19 cellular contexts compared by ENCODE assay signal in genomic region chr9:122206118-122207046, GRCh38. TPM values are rescaled to one million over a fixed set of nuclear protein-coding genes. Genes with fewer than 3 reads are reported as not detected.
A peak's percentile ranks its signal among the peaks of the same experiment; 100 is the strongest.
DNase-seq lines count a peak whose midpoint lies in the region; ATAC-seq and TF ChIP-seq lines count a peak whose summit lies in the region.
"Had no signal": no experiment of that assay in that cellular context is flagged by ENCODE, and none has a peak within 500 bp of the region (broad histone marks: within the 10 kb centered on the region; RNA-seq: fewer than 3 reads in every experiment).

No MANE protein-coding gene starts in this region.

- TF ChIP-seq CTCF in AG09309 (IDR thresholded peaks at IDR 0.05; ENCODE audit: control insufficient read depth, insufficient read depth, low read depth, low read length, missing control alignments) (no peak), MCF 10A (IDR thresholded peaks at IDR 0.05; ENCODE audit: unreplicated experiment) (no peak), lower leg skin (IDR thresholded peaks at IDR 0.05) (no peak)

- H3K4me3 ChIP-seq in AG09309 (ENCODE audit: control insufficient read depth, low read depth, low read length) (no peak overlapping the region), lower leg skin (ENCODE audit: low read depth, poor library complexity, severe bottlenecking) (no peak overlapping the region)

- no peak for ATAC-seq in HG03354 (IDR thresholded peaks at IDR 0.05; ENCODE audit: poor library complexity, severe bottlenecking, unreplicated experiment)

- TF ChIP-seq POLR2A in lower leg skin (IDR thresholded peaks at IDR 0.05) = no peak

- no peak overlapping the region for H3K27ac Mint-ChIP-seq in MCF 10A (ENCODE audit: low read depth, unreplicated experiment)
- H3K27ac Mint-ChIP-seq in activated T-helper 1 cell treated with anti-CD3 and anti-CD28 coated beads, Interleukin-12 subunit alpha, Interleukin-12 subunit beta, Interleukin-2, Interleukin-4 antibody, amounts not matched to agents 30 ng/mL and 10 ng/mL and 1 ng/mL, durations not matched to agents 14 hours and 24 hours and 36 hours = no peak overlapping the region
- H3K27ac Mint-ChIP-seq: B cell, memory B cell had no signal

- no peaks in the 10 kb centered on the region for H3K9me3 Mint-ChIP-seq in MCF 10A (ENCODE audit: unreplicated experiment)
- no peaks in the 10 kb centered on the region for H3K9me3 Mint-ChIP-seq in activated T-helper 1 cell treated with anti-CD3 and anti-CD28 coated beads, Interleukin-12 subunit alpha, Interleukin-12 subunit beta, Interleukin-2, Interleukin-4 antibody, amounts not matched to agents 30 ng/mL and 10 ng/mL and 1 ng/mL, durations not matched to agents 14 hours and 24 hours and 36 hours
- H3K9me3 Mint-ChIP-seq: memory B cell had no signal

- POLR2A ChIA-PET in MCF 10A (lab: Yijun Ruan, JAX) = interaction anchor here (0.7 kb wide), 2 partner anchors 9 to 57 kb away, joined by 3 read pairs; no protein-coding TSS in a partner anchor

- no peaks in the 10 kb centered on the region for H3K36me3 Mint-ChIP-seq in MCF 10A (ENCODE audit: insufficient read depth, unreplicated experiment)
- no peaks in the 10 kb centered on the region for H3K36me3 Mint-ChIP-seq in activated T-helper 1 cell treated with anti-CD3 and anti-CD28 coated beads, Interleukin-12 subunit alpha, Interleukin-12 subunit beta, Interleukin-2, Interleukin-4 antibody, amounts not matched to agents 30 ng/mL and 10 ng/mL and 1 ng/mL, durations not matched to agents 14 hours and 24 hours and 36 hours (ENCODE audit: low read depth)
- H3K36me3 Mint-ChIP-seq: memory B cell had no signal

- H3K4me3 Mint-ChIP-seq in MCF 10A (ENCODE audit: unreplicated experiment) = no peak overlapping the region
- no peak overlapping the region for H3K4me3 Mint-ChIP-seq in activated T-helper 1 cell treated with anti-CD3 and anti-CD28 coated beads, Interleukin-12 subunit alpha, Interleukin-12 subunit beta, Interleukin-2, Interleukin-4 antibody, amounts not matched to agents 30 ng/mL and 10 ng/mL and 1 ng/mL, durations not matched to agents 14 hours and 24 hours and 36 hours
- H3K4me3 Mint-ChIP-seq: B cell, memory B cell had no signal

- no peaks in the 10 kb centered on the region for H3K27me3 Mint-ChIP-seq in MCF 10A (ENCODE audit: insufficient read depth, unreplicated experiment)
- peaks cover 13% of the 10 kb centered on the region for H3K27me3 Mint-ChIP-seq in activated T-helper 1 cell treated with anti-CD3 and anti-CD28 coated beads, Interleukin-12 subunit alpha, Interleukin-12 subunit beta, Interleukin-2, Interleukin-4 antibody, amounts not matched to agents 30 ng/mL and 10 ng/mL and 1 ng/mL, durations not matched to agents 14 hours and 24 hours and 36 hours (ENCODE audit: insufficient read depth)

- no TSS peak for BruUV-seq in MCF 10A (replicated peaks; lab: Mats Ljungman, UMichigan)

- CTCF ChIA-PET in MCF 10A (lab: Yijun Ruan, JAX) = interaction anchor here (0.7 kb wide), 1 partner anchor 83 kb away, joined by 3 read pairs; no protein-coding TSS in a partner anchor

- intact Hi-C loops in MCF 10A (cut with micrococcal nuclease) = no loop called here
- intact Hi-C loops in lower leg skin (cut with DNase I; ENCODE audit: low total_unique reads) = no loop called here
- intact Hi-C loops in activated T-helper 1 cell treated with anti-CD3 and anti-CD28 coated beads, Interleukin-12 subunit alpha, Interleukin-12 subunit beta, Interleukin-2, Interleukin-4 antibody, amounts not matched to agents 30 ng/mL and 10 ng/mL and 1 ng/mL, durations not matched to agents 14 hours and 24 hours and 36 hours (cut with micrococcal nuclease) = no loop called here

- DNase-seq in AG09309 (ENCODE audit: low read depth) (peak; percentile 64), HS-5 (ENCODE audit: low read depth) (peak; percentile 20), MCF 10A (ENCODE audit: unreplicated experiment) (peak; percentile 34), left kidney (ENCODE audit: low read depth, low spot score) (peak; percentile 36), activated gamma-delta T cell (lab: John Stamatoyannopoulos, UW) (no peak), lower leg skin (ENCODE audit: low spot score in 2 of 2) (no peak)
- no peak for DNase-seq in activated T-helper 1 cell treated with anti-CD3 and anti-CD28 coated beads, Interleukin-12 subunit alpha, Interleukin-12 subunit beta, Interleukin-2, Interleukin-4 antibody, amounts not matched to agents 30 ng/mL and 10 ng/mL and 1 ng/mL, durations not matched to agents 14 hours and 24 hours and 36 hours (ENCODE audit: low spot score)
- DNase-seq: activated CD4-positive, CD25-positive, alpha-beta regulatory T cell treated with anti-CD3 and anti-CD28 coated beads, Interleukin-2, amount 50 U/mL, for 72 hours; activated T-cell treated with anti-CD3 and anti-CD28 coated beads, Interleukin-2, amount 50 U/mL, for 1 hour; hippocampal formation; KG1; NCI-H2081; stimulated activated CD4-positive, alpha-beta T cell treated with anti-CD3 and anti-CD28 coated beads, Interleukin-2, amount 100 ng/mL, for 24 hours; stimulated activated naive CD4-positive, alpha-beta T cell had no signal

- H3K4me1 Mint-ChIP-seq in MCF 10A (ENCODE audit: insufficient read depth, unreplicated experiment) = no peaks in the 10 kb centered on the region
- no peaks in the 10 kb centered on the region for H3K4me1 Mint-ChIP-seq in activated T-helper 1 cell treated with anti-CD3 and anti-CD28 coated beads, Interleukin-12 subunit alpha, Interleukin-12 subunit beta, Interleukin-2, Interleukin-4 antibody, amounts not matched to agents 30 ng/mL and 10 ng/mL and 1 ng/mL, durations not matched to agents 14 hours and 24 hours and 36 hours (ENCODE audit: low read depth)
- H3K4me1 Mint-ChIP-seq: B cell, memory B cell had no signal

- 86 to 87% methylated on average over 9 of the region's 9 CpGs for WGBS in lower leg skin, 2 donors

RNA-seq across cellular contexts. Expression of gene LHX6, which starts 22.4 kb away (rescaled TPM):
- total RNA-seq in MCF 10A (2022) (0.26 TPM in 1 of 2 replicates, not detected in the other), lower leg skin (1 to 10 TPM; 2.7 to 6.5 (median 4.4) TPM)
- 0.08 TPM in 1 of 2 replicates, not detected in the other for total RNA-seq in activated T-helper 1 cell treated with anti-CD3 and anti-CD28 coated beads, Interleukin-12 subunit alpha, Interleukin-12 subunit beta, Interleukin-2, Interleukin-4 antibody, amounts not matched to agents 30 ng/mL and 10 ng/mL and 1 ng/mL, durations not matched to agents 14 hours and 24 hours and 36 hours
- total RNA-seq: B cell had no signal

RNA-seq across cellular contexts. Expression of gene MORN5, which starts 46.7 kb away (rescaled TPM):
- total RNA-seq in MCF 10A (2022) = not detected in 2 replicates
- total RNA-seq in lower leg skin = not detected
- total RNA-seq in activated T-helper 1 cell treated with anti-CD3 and anti-CD28 coated beads, Interleukin-12 subunit alpha, Interleukin-12 subunit beta, Interleukin-2, Interleukin-4 antibody, amounts not matched to agents 30 ng/mL and 10 ng/mL and 1 ng/mL, durations not matched to agents 14 hours and 24 hours and 36 hours = not detected in 2 replicates
- total RNA-seq: aorta, B cell, omental fat pad had no signal

RNA-seq across cellular contexts. Expression of gene NDUFA8, which starts 46.8 kb away (rescaled TPM):
- total RNA-seq in MCF 10A (2022) (52.5 and 58.4 TPM in 2 replicates), lower leg skin (10 to 100 TPM; 17.2 to 33.8 (median 28.9) TPM)
- total RNA-seq in activated T-helper 1 cell treated with anti-CD3 and anti-CD28 coated beads, Interleukin-12 subunit alpha, Interleukin-12 subunit beta, Interleukin-2, Interleukin-4 antibody, amounts not matched to agents 30 ng/mL and 10 ng/mL and 1 ng/mL, durations not matched to agents 14 hours and 24 hours and 36 hours = 49.6 and 51.6 TPM in 2 replicates

RNA-seq across cellular contexts. Expression of gene RBM18, which starts 58.3 kb away (rescaled TPM):
- total RNA-seq in MCF 10A (2022) (39.9 and 44.4 TPM in 2 replicates), lower leg skin (10 to 100 TPM; 10.3 to 11.8 (median 11.1) TPM)
- total RNA-seq in activated T-helper 1 cell treated with anti-CD3 and anti-CD28 coated beads, Interleukin-12 subunit alpha, Interleukin-12 subunit beta, Interleukin-2, Interleukin-4 antibody, amounts not matched to agents 30 ng/mL and 10 ng/mL and 1 ng/mL, durations not matched to agents 14 hours and 24 hours and 36 hours = 29.9 and 31.5 TPM in 2 replicates

RNA-seq across cellular contexts. Expression of gene MRRF, which starts 58.3 kb away (rescaled TPM):
- total RNA-seq in MCF 10A (2022) = 73.0 and 90.3 TPM in 2 replicates
- 10 to 100 TPM; 30.8 to 56.3 (median 39.9) TPM for total RNA-seq in lower leg skin
- 58.8 and 66.0 TPM in 2 replicates for total RNA-seq in activated T-helper 1 cell treated with anti-CD3 and anti-CD28 coated beads, Interleukin-12 subunit alpha, Interleukin-12 subunit beta, Interleukin-2, Interleukin-4 antibody, amounts not matched to agents 30 ng/mL and 10 ng/mL and 1 ng/mL, durations not matched to agents 14 hours and 24 hours and 36 hours

Comparison
In these comparisons a context has a peak if more than half of its experiments do, and no peak if none do; other contexts are left out.
1. DNase-seq: peak in AG09309 (single experiment), HS-5 (single experiment), MCF 10A (single experiment) and left kidney (single experiment); none in activated gamma-delta T cell (single experiment), lower leg skin (0 of 2) and activated T-helper 1 cell treated with anti-CD3 and anti-CD28 coated beads, Interleukin-12 subunit alpha, Interleukin-12 subunit beta, Interleukin-2, Interleukin-4 antibody, amounts not matched to agents 30 ng/mL and 10 ng/mL and 1 ng/mL, durations not matched to agents 14 hours and 24 hours and 36 hours (single experiment).